Comparison of ENCODE assay signal across 19 cellular contexts in the genomic region with DNA sequence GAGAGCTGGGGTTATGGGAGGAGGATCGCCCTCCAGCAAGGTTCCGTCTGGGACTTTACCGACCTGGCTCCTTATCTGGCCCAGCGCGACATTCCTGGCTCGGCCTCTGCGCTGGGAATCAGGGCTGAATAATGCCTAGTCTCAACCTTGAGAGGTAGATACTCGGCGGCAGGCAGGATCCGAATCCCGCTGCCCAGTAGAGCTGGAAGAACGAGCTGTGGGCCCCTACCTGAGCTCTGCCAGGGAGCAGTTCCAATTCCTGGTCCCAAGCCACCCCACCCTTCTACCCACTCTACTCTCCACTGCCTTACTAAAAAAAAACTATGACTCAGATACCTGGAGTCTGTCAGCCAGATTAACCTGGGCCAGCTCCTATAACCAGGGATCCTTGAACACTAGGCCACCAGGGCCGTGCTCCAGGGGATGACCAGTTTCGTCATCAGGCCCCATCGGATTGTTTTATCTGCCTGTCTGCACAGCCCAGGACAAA. TPM values are rescaled to one million over a fixed set of nuclear protein-coding genes. Genes with fewer than 3 reads are reported as not detected.
DNase-seq lines count a peak whose midpoint lies in the region; ATAC-seq, FAIRE-seq and TF ChIP-seq lines count a peak whose summit lies in the region.
"Had no signal": no experiment of that assay in that cellular context is flagged by ENCODE, and none has a peak within 500 bp of the region (broad histone marks: within the 10 kb centered on the region; RNA-seq: fewer than 3 reads in every experiment).

No MANE protein-coding gene starts in this region.

- peaks cover 34% of the 10 kb centered on the region for H3K4me1 Mint-ChIP-seq in WTC11
- peaks cover 29% of the 10 kb centered on the region for H3K4me1 Mint-ChIP-seq in T-helper 17 cell

- H3K27me3 ChIP-seq in iPS-15b (ENCODE audit: control insufficient read depth, insufficient read depth, low read length): peaks cover 94% of the 10 kb centered on the region
- H3K27me3 ChIP-seq in pancreas: peaks cover 0 to 22% (median 0%) of the 10 kb centered on the region in 4 donors

- peak overlapping the region; percentile 76 for H3K4me3 Mint-ChIP-seq in WTC11
- H3K4me3 Mint-ChIP-seq in T-helper 17 cell: no peak overlapping the region

- DNase-seq in G401 (ENCODE audit: low spot score): peak; percentile 55
- DNase-seq in WTC11 (ENCODE audit: low spot score): no peak
- peak in 3 of 6 donors; percentile 42 to 49 (median 48) for DNase-seq in pancreas
- DNase-seq in NCI-H2171 (lab: John Stamatoyannopoulos, UW): no peak
- DNase-seq in occipital lobe (lab: John Stamatoyannopoulos, UW): no peak
- no peak for DNase-seq in NCI-H2029 treated with DMSO at 0.1 percent for 48 hours (lab: John Stamatoyannopoulos, UW)
- DNase-seq in T-helper 17 cell: no peak
- DNase-seq: activated CD4-positive, alpha-beta T cell treated with anti-CD3 and anti-CD28 coated beads for 36 hours; activated CD8-positive, alpha-beta memory T cell treated with anti-CD3 and anti-CD28 coated beads, Interleukin-2, amount 10 ng/mL, durations not matched to agents 7 days and 5 days; NCI-H2227 treated with DMSO at 0.1 percent for 48 hours; ovary; Peyer's patch; stimulated activated CD4-positive, alpha-beta T cell treated with anti-CD3 and anti-CD28 coated beads, Interleukin-2, amount 100 ng/mL, for 24 hours; stimulated activated naive CD8-positive, alpha-beta T cell treated with anti-CD3 and anti-CD28 coated beads, Interleukin-15, amount 100 ng/mL, for 72 hours had no signal

- H3K9ac ChIP-seq in iPS-15b (ENCODE audit: low read depth, low read length): no peak overlapping the region

- no peaks in the 10 kb centered on the region for H3K36me3 ChIP-seq in iPS-15b (ENCODE audit: control insufficient read depth, insufficient read depth, low read length)
- no peaks in the 10 kb centered on the region for H3K36me3 ChIP-seq in pancreas
- H3K36me3 ChIP-seq: ovary, Peyer's patch had no signal

- POLR2A ChIA-PET in WTC11 (lab: Charles Lee): interaction anchor here (0.7 kb wide), 1 partner anchor 14 kb away, joined by 3 read pairs; no protein-coding TSS in a partner anchor

- no peak for FAIRE-seq in pancreas (lab: Jason Lieb, UNC)
- FAIRE-seq: endometrium, G401.6, GM12878 had no signal

- CTCF ChIA-PET in WTC11 (lab: Charles Lee): interaction anchor here (1.1 to 4.4 kb wide), 9 partner anchors 10 to 43 kb away, joined by 3 to 78 read pairs (median 8); no protein-coding TSS in a partner anchor

- ATAC-seq in WTC11: peak; percentile 1; the same call in 1 of the 2 replicates
- peak; percentile 63 to 74 (median 68) for ATAC-seq in pancreas
- ATAC-seq in T-helper 17 cell: no peak
- ATAC-seq: activated CD4-positive, alpha-beta T cell treated with anti-CD3 and anti-CD28 coated beads for 36 hours; activated CD8-positive, alpha-beta memory T cell treated with anti-CD3 and anti-CD28 coated beads, Interleukin-2, amount 10 ng/mL, durations not matched to agents 7 days and 5 days; GM12878 had no signal

- intact Hi-C loops in pancreas (cut with DNase I): no loop called here

- H3K27ac ChIP-seq in pancreas: no peak overlapping the region
- H3K27ac ChIP-seq: ovary, Peyer's patch had no signal

- H3K9me3 Mint-ChIP-seq in WTC11: no peaks in the 10 kb centered on the region
- H3K9me3 Mint-ChIP-seq: stimulated activated naive CD8-positive, alpha-beta T cell treated with anti-CD3 and anti-CD28 coated beads, Interleukin-15, amount 100 ng/mL, for 72 hours had no signal

- H3K4me1 ChIP-seq in iPS-15b (ENCODE audit: control insufficient read depth, insufficient read depth, low read length): peaks cover 9% of the 10 kb centered on the region
- peaks cover 4 to 20% (median 11%) of the 10 kb centered on the region in 3 donors for H3K4me1 ChIP-seq in pancreas

- H3K27me3 Mint-ChIP-seq in WTC11 (ENCODE audit: low read depth) (peaks cover 100% of the 10 kb centered on the region), T-helper 17 cell (peaks cover 88% of the 10 kb centered on the region)

- H3K9me3 ChIP-seq in iPS-15b (ENCODE audit: control insufficient read depth, insufficient read depth, low read length) (no peaks in the 10 kb centered on the region), pancreas (no peaks in the 10 kb centered on the region), T-helper 17 cell (ENCODE audit: control insufficient read depth, low read length, poor library complexity, severe bottlenecking) (no peaks in the 10 kb centered on the region)
- H3K9me3 ChIP-seq: ovary, Peyer's patch had no signal

- no peak for TF ChIP-seq CTCF in WTC11 (IDR thresholded peaks at IDR 0.05)
- no peak for TF ChIP-seq CTCF in pancreas (IDR thresholded peaks at IDR 0.05)

- WGBS in pancreas, 2 donors: 16 to 22% methylated on average over 15 of the region's 15 CpGs

- in situ Hi-C loops in G401 (cut with HindIII; ENCODE audit: low sequenced_read_pairs): no loop called here

- H3K27ac Mint-ChIP-seq in WTC11: no peak overlapping the region
- no peak overlapping the region for H3K27ac Mint-ChIP-seq in T-helper 17 cell
- H3K27ac Mint-ChIP-seq: activated CD4-positive, alpha-beta T cell treated with anti-CD3 and anti-CD28 coated beads for 36 hours; activated CD8-positive, alpha-beta memory T cell treated with anti-CD3 and anti-CD28 coated beads, Interleukin-2, amount 10 ng/mL, durations not matched to agents 7 days and 5 days; stimulated activated naive CD8-positive, alpha-beta T cell treated with anti-CD3 and anti-CD28 coated beads, Interleukin-15, amount 100 ng/mL, for 72 hours had no signal

- H3K36me3 Mint-ChIP-seq in WTC11 (no peaks in the 10 kb centered on the region), T-helper 17 cell (ENCODE audit: low read depth) (peaks cover 11% of the 10 kb centered on the region)

- H3K4me3 ChIP-seq in iPS-15b (ENCODE audit: low read depth, low read length) (peak overlapping the region; percentile 35), pancreas (no peak overlapping the region)
- H3K4me3 ChIP-seq: ovary had no signal

TF ChIP-seq in WTC11, 78 proteins besides CTCF, POLR2A, EP300 and RAD21:
- TF ChIP-seq ZNF263 (CRISPR knock-in tag; IDR thresholded peaks at IDR 0.05; ENCODE audit: low read depth) (0 out of 2 replicates have a peak, but pooled peaks have one; percentile 34), SMAD4 (CRISPR knock-in tag; IDR thresholded peaks at IDR 0.05) (no peak)
TF ChIP-seq in WTC11: peak in this region for 1.

RNA-seq across cellular contexts. Expression of a gene that starts 53.6 kb away (rescaled TPM):
- 0.06 and 3.5 TPM in 2 replicates for total RNA-seq in G401 (2014; rRNA removed; shearing (Covaris generic))
- 1.7 to 2.3 TPM (median 1.9 TPM) in 3 replicates for total RNA-seq in WTC11 (2021)
- total RNA-seq in pancreas: under 1 TPM; 0.16 to 1.00 (median 0.40) TPM
- 1 to 10 TPM; 1.3 to 3.5 TPM for polyA plus RNA-seq in pancreas
- total RNA-seq in occipital lobe: not detected
- not detected for total RNA-seq in T-helper 17 cell
- total RNA-seq: activated CD4-positive, alpha-beta T cell treated with anti-CD3 and anti-CD28 coated beads for 36 hours; activated CD8-positive, alpha-beta memory T cell treated with anti-CD3 and anti-CD28 coated beads, Interleukin-2, amount 10 ng/mL, durations not matched to agents 7 days and 5 days; GM12878; HT-29 had no signal
- polyA plus RNA-seq: GM12878 had no signal
